In the genomic region with DNA sequence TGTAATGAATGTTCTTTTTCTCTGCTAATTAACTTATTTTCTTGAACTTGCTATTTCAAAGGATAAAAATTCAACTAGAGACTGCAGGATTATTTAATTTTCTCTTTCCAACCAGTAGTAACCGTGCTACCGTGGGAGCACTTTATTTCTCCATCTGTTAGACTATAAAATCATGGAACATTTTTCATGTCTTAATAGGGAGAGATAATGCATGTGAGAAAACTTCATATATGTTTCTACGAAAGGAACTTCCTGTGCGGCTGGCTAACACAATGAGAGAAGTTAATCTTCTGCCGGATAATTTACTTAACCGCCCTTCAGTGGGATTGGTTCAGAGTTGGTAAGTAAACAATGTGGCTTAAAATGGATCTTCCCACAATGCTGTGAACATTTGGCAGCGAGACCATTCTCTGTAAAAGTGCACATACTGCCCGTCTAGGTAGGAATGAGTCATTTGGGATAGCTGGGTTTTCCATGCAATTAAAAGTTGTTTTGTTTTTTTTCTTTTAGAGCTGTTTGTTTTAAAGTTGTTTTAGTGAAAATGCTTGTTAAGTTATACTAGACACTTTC, we compare ENCODE assay signal across 8 cellular contexts. TPM values are rescaled to one million over a fixed set of nuclear protein-coding genes. Genes with fewer than 3 reads are reported as not detected.
DNase-seq lines count a peak whose midpoint lies in the region; ATAC-seq lines count a peak whose summit lies in the region.

No MANE protein-coding gene starts in this region.

- no peaks in the 10 kb centered on the region for H3K9me3 Mint-ChIP-seq in effector memory CD8-positive, alpha-beta T cell
- no peaks in the 10 kb centered on the region for H3K9me3 Mint-ChIP-seq in naive thymus-derived CD8-positive, alpha-beta T cell

- H3K36me3 Mint-ChIP-seq in effector memory CD8-positive, alpha-beta T cell (ENCODE audit: insufficient read depth): peaks cover 9% of the 10 kb centered on the region
- peaks cover 0 to 11% (median 1%) of the 10 kb centered on the region in 3 donors for H3K36me3 Mint-ChIP-seq in naive thymus-derived CD8-positive, alpha-beta T cell

- H3K27me3 Mint-ChIP-seq in effector memory CD8-positive, alpha-beta T cell: no peaks in the 10 kb centered on the region
- no peaks in the 10 kb centered on the region for H3K27me3 Mint-ChIP-seq in naive thymus-derived CD8-positive, alpha-beta T cell

- ATAC-seq in effector memory CD8-positive, alpha-beta T cell (replicated peaks): peak; percentile 41
- peak; percentile 43 to 66 for ATAC-seq in naive thymus-derived CD8-positive, alpha-beta T cell
- ATAC-seq in HG02571 (IDR thresholded peaks at IDR 0.05; ENCODE audit: unreplicated experiment): no peak

- no peak overlapping the region for H3K4me3 Mint-ChIP-seq in effector memory CD8-positive, alpha-beta T cell
- H3K4me3 Mint-ChIP-seq in naive thymus-derived CD8-positive, alpha-beta T cell: peak overlapping the region; percentile 16 to 64 (median 54)

- intact Hi-C loops in head of caudate nucleus (cut with DNase I): loop anchor here (10.0 kb wide), 1 partner anchor 100 kb away; no protein-coding TSS in a partner anchor

- peaks cover 16 to 18% of the 10 kb centered on the region in 2 donors for H3K4me1 Mint-ChIP-seq in effector memory CD8-positive, alpha-beta T cell (ENCODE audit: low read depth in 2 of 2)
- peaks cover 11 to 46% (median 44%) of the 10 kb centered on the region in 4 donors for H3K4me1 Mint-ChIP-seq in naive thymus-derived CD8-positive, alpha-beta T cell

- H3K27ac Mint-ChIP-seq in effector memory CD8-positive, alpha-beta T cell: peak overlapping the region in 1 of 2 donors; percentile 77
- H3K27ac Mint-ChIP-seq in naive thymus-derived CD8-positive, alpha-beta T cell: peak overlapping the region; percentile 54 to 89 (median 77)

- peak; percentile 25 for DNase-seq in SIG-M5 treated with dmso at 0.1 percent for 504 hours (lab: John Stamatoyannopoulos, UW; ENCODE audit: unreplicated experiment)
- DNase-seq in SIG-M5 (lab: John Stamatoyannopoulos, UW): no peak
- DNase-seq in NCI-H460 (ENCODE audit: extremely low read depth, low read depth): peak; percentile 41
- no peak for DNase-seq in effector memory CD8-positive, alpha-beta T cell
- DNase-seq in naive thymus-derived CD8-positive, alpha-beta T cell: peak in 2 of 10 donors; percentile 18 to 32
- no peak for DNase-seq in head of caudate nucleus
- DNase-seq in OCI-M2 (lab: John Stamatoyannopoulos, UW; ENCODE audit: unreplicated experiment): no peak

- POLR2A ChIA-PET in naive thymus-derived CD8-positive, alpha-beta T cell (lab: Charles Lee): interaction anchor here (1.6 kb wide), 1 partner anchor 29 kb away, joined by 6 read pairs; a partner anchor contains a TSS

RNA-seq across cellular contexts. Expression of a gene that starts 29.5 kb away (rescaled TPM):
- 9.5 and 10.9 TPM in 2 replicates for total RNA-seq in NCI-H460 (2014; rRNA removed; shearing (Covaris generic))
- 3.4 and 3.7 TPM in 2 replicates for polyA plus RNA-seq in NCI-H460 (2014; cell fraction: nucleus; rRNA removed)
- total RNA-seq in naive thymus-derived CD8-positive, alpha-beta T cell: 10 to 100 TPM; 26.7 to 27.0 TPM
- polyA plus RNA-seq in naive thymus-derived CD8-positive, alpha-beta T cell: 10 to 100 TPM; 34.4 to 40.4 (median 39.9) TPM

Comparison
In these comparisons a context has a peak if more than half of its experiments do, and no peak if none do; other contexts are left out.
1. DNase-seq: peak in SIG-M5 treated with dmso at 0.1 percent for 504 hours (single experiment) and NCI-H460 (single experiment); none in SIG-M5 (single experiment), effector memory CD8-positive, alpha-beta T cell (0 of 3), head of caudate nucleus (0 of 42) and OCI-M2 (single experiment).
2. H3K4me3 Mint-ChIP-seq: peak in naive thymus-derived CD8-positive, alpha-beta T cell (10 of 10); none in effector memory CD8-positive, alpha-beta T cell (0 of 2).